8 cellular contexts compared by ENCODE assay signal in the genomic region with DNA sequence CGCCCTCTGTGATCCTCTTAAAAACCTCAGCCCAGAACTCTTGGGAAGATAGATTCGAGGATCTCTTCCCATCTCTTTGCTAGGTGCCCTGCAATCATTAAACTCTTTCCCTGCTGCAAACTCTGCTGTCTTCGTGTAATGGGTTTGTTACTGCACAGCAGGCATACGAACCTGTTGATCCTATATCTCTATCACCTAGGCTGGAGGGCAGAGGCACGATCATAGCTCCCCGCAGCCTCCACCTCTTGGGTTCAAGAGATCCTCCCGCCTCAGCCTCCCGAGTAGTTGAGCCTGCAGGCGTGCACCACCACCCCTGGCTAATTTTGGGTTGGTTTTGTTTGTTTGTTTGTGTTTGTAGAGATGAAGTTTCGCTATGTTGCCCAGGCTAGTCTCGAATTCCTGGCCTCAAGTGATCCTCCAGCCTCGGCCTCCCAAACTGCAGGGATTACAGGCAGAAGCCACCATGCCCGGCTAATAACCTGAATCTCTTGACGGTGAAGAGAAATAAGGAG. TPM values are rescaled to one million over a fixed set of nuclear protein-coding genes. Genes with fewer than 3 reads are reported as not detected.
A peak's percentile ranks its signal among the peaks of the same experiment; 100 is the strongest.
DNase-seq lines count a peak whose midpoint lies in the region; ATAC-seq and TF ChIP-seq lines count a peak whose summit lies in the region.

No MANE protein-coding gene starts in this region.

- H3K36me3 ChIP-seq in H7 (replicated peaks; ENCODE audit: control insufficient read depth, insufficient read depth, low read length) (no peaks in the 10 kb centered on the region), skeletal muscle tissue (ENCODE audit: control insufficient read depth in 3 of 3, insufficient read depth in 3 of 3, low read length in 3 of 3) (peaks cover 0 to 15% (median 7%) of the 10 kb centered on the region in 3 donors)

- peaks cover 25% of the 10 kb centered on the region for H3K27me3 ChIP-seq in H7 (ENCODE audit: control insufficient read depth, insufficient read depth, low read length)
- H3K27me3 ChIP-seq in skeletal muscle tissue (ENCODE audit: control insufficient read depth in 3 of 3, insufficient read depth in 3 of 3, low read length in 3 of 3), result no peaks in the 10 kb centered on the region

- H3K4me1 ChIP-seq in skeletal muscle tissue (ENCODE audit: control insufficient read depth in 3 of 3, insufficient read depth in 3 of 3, low read length in 3 of 3), result peaks cover 7 to 16% (median 15%) of the 10 kb centered on the region in 3 donors

- peak overlapping the region; percentile 82 to 88 (median 88) for H3K9ac ChIP-seq in skeletal muscle tissue (ENCODE audit: low read depth in 1 of 3, low read length in 3 of 3)

- no peak overlapping the region for H3K27ac Mint-ChIP-seq in WTC11
- no peak overlapping the region for H3K27ac Mint-ChIP-seq in glutamatergic neuron (ENCODE audit: unreplicated experiment)

- H3K27me3 Mint-ChIP-seq in WTC11 (ENCODE audit: low read depth), result peaks cover 62% of the 10 kb centered on the region
- peaks cover 4% of the 10 kb centered on the region for H3K27me3 Mint-ChIP-seq in glutamatergic neuron (ENCODE audit: unreplicated experiment)

- peak overlapping the region; percentile 81 for H3K4me3 Mint-ChIP-seq in WTC11
- H3K4me3 Mint-ChIP-seq in glutamatergic neuron (ENCODE audit: unreplicated experiment), result peak overlapping the region; percentile 92

- DNase-seq in H7, result no peak
- DNase-seq in WTC11 (ENCODE audit: low spot score), result no peak
- no peak for DNase-seq in glutamatergic neuron
- DNase-seq in stimulated activated CD4-positive, alpha-beta T cell treated with anti-CD3 and anti-CD28 coated beads, Interleukin-15, amount 100 ng/mL, for 24 hours, result no peak
- DNase-seq in HT-29 (ENCODE audit: low spot score), result no peak

- POLR2A ChIA-PET in WTC11 (lab: Charles Lee), result no interaction called here

- H3K9me3 ChIP-seq in skeletal muscle tissue (ENCODE audit: control insufficient read depth in 3 of 3, low read length in 3 of 3), result no peaks in the 10 kb centered on the region

- no peak for TF ChIP-seq CTCF in WTC11 (IDR thresholded peaks at IDR 0.05)
- TF ChIP-seq CTCF in glutamatergic neuron (IDR thresholded peaks at IDR 0.05; ENCODE audit: partially characterized antibody, unreplicated experiment), result no peak

- H3K4me3 ChIP-seq in H7 (ENCODE audit: insufficient read depth, low read depth, low read length), result peak overlapping the region; percentile 76
- H3K4me3 ChIP-seq in skeletal muscle tissue (ENCODE audit: low read length in 3 of 3), result peak overlapping the region; percentile 87 to 93 (median 91)

- H3K9me3 Mint-ChIP-seq in WTC11 (no peaks in the 10 kb centered on the region), glutamatergic neuron (ENCODE audit: unreplicated experiment) (no peaks in the 10 kb centered on the region)

- H3K36me3 Mint-ChIP-seq in WTC11 (no peaks in the 10 kb centered on the region), glutamatergic neuron (ENCODE audit: unreplicated experiment) (no peaks in the 10 kb centered on the region)

- CTCF ChIA-PET in WTC11 (lab: Charles Lee), result interaction anchor here (0.6 to 2.3 kb wide), 8 partner anchors 10 to 1016 kb away, joined by 3 to 7 read pairs (median 4); partner anchors contain the start of genes KLHL23 and KLHL41

- H3K4me1 Mint-ChIP-seq in WTC11 (peaks cover 7% of the 10 kb centered on the region), glutamatergic neuron (ENCODE audit: low read depth, unreplicated experiment) (no peaks in the 10 kb centered on the region)

- ATAC-seq in WTC11 (no peak), GM19452 (IDR thresholded peaks at IDR 0.05; ENCODE audit: unreplicated experiment) (no peak), GM18867 (IDR thresholded peaks at IDR 0.05; ENCODE audit: unreplicated experiment) (no peak)

- peak overlapping the region; percentile 67 for H3K27ac ChIP-seq in skeletal muscle tissue (ENCODE audit: low read depth, low read length)

TF ChIP-seq in WTC11, 78 proteins besides CTCF, POLR2A, EP300 and RAD21 (continues in another document):
- TF ChIP-seq, protein P1, sequence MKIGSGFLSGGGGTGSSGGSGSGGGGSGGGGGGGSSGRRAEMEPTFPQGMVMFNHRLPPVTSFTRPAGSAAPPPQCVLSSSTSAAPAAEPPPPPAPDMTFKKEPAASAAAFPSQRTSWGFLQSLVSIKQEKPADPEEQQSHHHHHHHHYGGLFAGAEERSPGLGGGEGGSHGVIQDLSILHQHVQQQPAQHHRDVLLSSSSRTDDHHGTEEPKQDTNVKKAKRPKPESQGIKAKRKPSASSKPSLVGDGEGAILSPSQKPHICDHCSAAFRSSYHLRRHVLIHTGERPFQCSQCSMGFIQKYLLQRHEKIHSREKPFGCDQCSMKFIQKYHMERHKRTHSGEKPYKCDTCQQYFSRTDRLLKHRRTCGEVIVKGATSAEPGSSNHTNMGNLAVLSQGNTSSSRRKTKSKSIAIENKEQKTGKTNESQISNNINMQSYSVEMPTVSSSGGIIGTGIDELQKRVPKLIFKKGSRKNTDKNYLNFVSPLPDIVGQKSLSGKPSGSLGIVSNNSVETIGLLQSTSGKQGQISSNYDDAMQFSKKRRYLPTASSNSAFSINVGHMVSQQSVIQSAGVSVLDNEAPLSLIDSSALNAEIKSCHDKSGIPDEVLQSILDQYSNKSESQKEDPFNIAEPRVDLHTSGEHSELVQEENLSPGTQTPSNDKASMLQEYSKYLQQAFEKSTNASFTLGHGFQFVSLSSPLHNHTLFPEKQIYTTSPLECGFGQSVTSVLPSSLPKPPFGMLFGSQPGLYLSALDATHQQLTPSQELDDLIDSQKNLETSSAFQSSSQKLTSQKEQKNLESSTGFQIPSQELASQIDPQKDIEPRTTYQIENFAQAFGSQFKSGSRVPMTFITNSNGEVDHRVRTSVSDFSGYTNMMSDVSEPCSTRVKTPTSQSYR (CRISPR knock-in tag; IDR thresholded peaks at IDR 0.05), result no peak
- TF ChIP-seq CREB1 (CRISPR knock-in tag; IDR thresholded peaks at IDR 0.05) (no peak), ZNF423 (CRISPR knock-in tag; IDR thresholded peaks at IDR 0.05) (no peak), NR1H2 (CRISPR knock-in tag; IDR thresholded peaks at IDR 0.05) (no peak), PRRX2 (CRISPR knock-in tag; IDR thresholded peaks at IDR 0.05) (no peak), NFYB (CRISPR knock-in tag; conservative IDR thresholded peaks at IDR 0.05; ENCODE audit: low read depth) (no peak), E2F5 (CRISPR knock-in tag; IDR thresholded peaks at IDR 0.05) (no peak), FOXJ3 (CRISPR knock-in tag; IDR thresholded peaks at IDR 0.05; ENCODE audit: borderline replicate concordance) (no peak), NFE2L1 (CRISPR knock-in tag; IDR thresholded peaks at IDR 0.05) (no peak), ZNF317 (CRISPR knock-in tag; IDR thresholded peaks at IDR 0.05; ENCODE audit: borderline replicate concordance, low read depth) (no peak), SOX15 (CRISPR knock-in tag; IDR thresholded peaks at IDR 0.05) (no peak), TP53 (CRISPR knock-in tag; IDR thresholded peaks at IDR 0.05) (no peak), GABPB1 (CRISPR knock-in tag; IDR thresholded peaks at IDR 0.05) (no peak)
- TF ChIP-seq, protein P2, sequence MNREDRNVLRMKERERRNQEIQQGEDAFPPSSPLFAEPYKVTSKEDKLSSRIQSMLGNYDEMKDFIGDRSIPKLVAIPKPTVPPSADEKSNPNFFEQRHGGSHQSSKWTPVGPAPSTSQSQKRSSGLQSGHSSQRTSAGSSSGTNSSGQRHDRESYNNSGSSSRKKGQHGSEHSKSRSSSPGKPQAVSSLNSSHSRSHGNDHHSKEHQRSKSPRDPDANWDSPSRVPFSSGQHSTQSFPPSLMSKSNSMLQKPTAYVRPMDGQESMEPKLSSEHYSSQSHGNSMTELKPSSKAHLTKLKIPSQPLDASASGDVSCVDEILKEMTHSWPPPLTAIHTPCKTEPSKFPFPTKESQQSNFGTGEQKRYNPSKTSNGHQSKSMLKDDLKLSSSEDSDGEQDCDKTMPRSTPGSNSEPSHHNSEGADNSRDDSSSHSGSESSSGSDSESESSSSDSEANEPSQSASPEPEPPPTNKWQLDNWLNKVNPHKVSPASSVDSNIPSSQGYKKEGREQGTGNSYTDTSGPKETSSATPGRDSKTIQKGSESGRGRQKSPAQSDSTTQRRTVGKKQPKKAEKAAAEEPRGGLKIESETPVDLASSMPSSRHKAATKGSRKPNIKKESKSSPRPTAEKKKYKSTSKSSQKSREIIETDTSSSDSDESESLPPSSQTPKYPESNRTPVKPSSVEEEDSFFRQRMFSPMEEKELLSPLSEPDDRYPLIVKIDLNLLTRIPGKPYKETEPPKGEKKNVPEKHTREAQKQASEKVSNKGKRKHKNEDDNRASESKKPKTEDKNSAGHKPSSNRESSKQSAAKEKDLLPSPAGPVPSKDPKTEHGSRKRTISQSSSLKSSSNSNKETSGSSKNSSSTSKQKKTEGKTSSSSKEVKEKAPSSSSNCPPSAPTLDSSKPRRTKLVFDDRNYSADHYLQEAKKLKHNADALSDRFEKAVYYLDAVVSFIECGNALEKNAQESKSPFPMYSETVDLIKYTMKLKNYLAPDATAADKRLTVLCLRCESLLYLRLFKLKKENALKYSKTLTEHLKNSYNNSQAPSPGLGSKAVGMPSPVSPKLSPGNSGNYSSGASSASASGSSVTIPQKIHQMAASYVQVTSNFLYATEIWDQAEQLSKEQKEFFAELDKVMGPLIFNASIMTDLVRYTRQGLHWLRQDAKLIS (CRISPR knock-in tag; IDR thresholded peaks at IDR 0.05; ENCODE audit: borderline replicate concordance), result no peak
- TF ChIP-seq, protein P3, sequence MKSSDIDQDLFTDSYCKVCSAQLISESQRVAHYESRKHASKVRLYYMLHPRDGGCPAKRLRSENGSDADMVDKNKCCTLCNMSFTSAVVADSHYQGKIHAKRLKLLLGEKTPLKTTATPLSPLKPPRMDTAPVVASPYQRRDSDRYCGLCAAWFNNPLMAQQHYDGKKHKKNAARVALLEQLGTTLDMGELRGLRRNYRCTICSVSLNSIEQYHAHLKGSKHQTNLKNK (CRISPR knock-in tag; IDR thresholded peaks at IDR 0.05), result no peak

RNA-seq across cellular contexts. Expression of gene BBS5, which starts 0.5 kb away (rescaled TPM):
- total RNA-seq in H7 (2014; rRNA removed; shearing (Covaris generic)), result 1.3 and 1.9 TPM in 2 replicates
- total RNA-seq in WTC11 (2021), result 0.90 to 1.6 TPM (median 1.5 TPM) in 3 replicates
- total RNA-seq in glutamatergic neuron (ENCODE audit: unreplicated experiment), result 3.3 TPM
- 8.4 TPM for total RNA-seq in skeletal muscle tissue
- 0.28 and 0.34 TPM in 2 replicates for total RNA-seq in HT-29 (2014; rRNA removed; shearing (Covaris generic))

RNA-seq across cellular contexts. Expression of gene KLHL41, which starts 30.7 kb away (rescaled TPM):
- not detected in 2 replicates for total RNA-seq in H7 (2014; rRNA removed; shearing (Covaris generic))
- total RNA-seq in WTC11 (2021) (not detected in 3 replicates), glutamatergic neuron (ENCODE audit: unreplicated experiment) (not detected), skeletal muscle tissue (2,637 TPM)
- total RNA-seq in HT-29 (2014; rRNA removed; shearing (Covaris generic)), result not detected in 2 replicates

Comparison
In these comparisons a context has a peak if more than half of its experiments do, and no peak if none do; other contexts are left out.
1. RNA of gene KLHL41, which starts 30.7 kb away (total RNA-seq): 2,637 TPM in skeletal muscle tissue (single experiment); not detected in WTC11, not detected in H7, not detected in glutamatergic neuron (single experiment) and not detected in HT-29; every median in the first group is over 1,000 times any median in the second.